ENCODE assay signal across 9 cellular contexts in the genomic region with DNA sequence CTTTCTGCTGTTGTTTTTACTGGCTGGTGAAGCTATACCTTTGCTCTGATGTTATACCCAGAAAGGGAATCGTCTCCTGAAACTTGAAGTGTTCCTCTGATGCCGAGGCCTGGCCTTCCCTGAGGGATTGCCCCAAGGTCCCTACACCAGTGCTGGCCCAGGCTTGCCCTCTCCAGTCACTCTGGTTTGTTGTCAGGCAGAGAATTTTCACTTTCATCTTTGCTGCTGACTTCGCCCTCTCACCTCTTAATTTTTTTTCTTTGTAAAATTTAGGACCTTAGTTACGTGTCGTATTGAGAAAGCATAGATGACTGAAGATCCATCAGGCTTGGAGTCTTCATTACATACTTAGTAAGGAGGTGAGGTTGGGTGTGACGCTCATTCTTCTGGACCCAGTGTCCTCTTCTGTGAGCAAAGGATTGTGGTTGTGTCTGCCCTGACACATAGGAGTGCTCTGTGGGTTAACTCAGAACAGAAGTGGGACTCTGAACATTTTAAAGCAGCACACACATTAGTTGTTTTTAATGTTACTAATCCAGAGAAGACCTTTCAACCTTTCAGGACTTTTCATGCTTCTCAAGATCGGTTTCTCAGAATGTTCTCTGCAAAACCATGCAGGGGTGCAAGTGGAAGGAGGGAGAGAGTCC. TPM values are rescaled to one million over a fixed set of nuclear protein-coding genes. Genes with fewer than 3 reads are reported as not detected.
DNase-seq lines count a peak whose midpoint lies in the region; ATAC-seq lines count a peak whose summit lies in the region.
"Had no signal": no experiment of that assay in that cellular context is flagged by ENCODE, and none has a peak within 500 bp of the region (broad histone marks: within the 10 kb centered on the region; RNA-seq: fewer than 3 reads in every experiment).

No MANE protein-coding gene starts in this region.

- POLR2A ChIA-PET in activated naive CD8-positive, alpha-beta T cell treated with anti-CD3 and anti-CD28 coated beads, Interleukin-2, amount 10 ng/mL, durations not matched to agents 7 days and 5 days (lab: Charles Lee): no interaction called here

- H3K9me3 Mint-ChIP-seq in activated naive CD8-positive, alpha-beta T cell treated with anti-CD3 and anti-CD28 coated beads, Interleukin-2, amount 10 ng/mL, durations not matched to agents 7 days and 5 days: no peaks in the 10 kb centered on the region
- H3K9me3 Mint-ChIP-seq in activated naive CD8-positive, alpha-beta T cell treated with anti-CD3 and anti-CD28 coated beads for 36 hours: no peaks in the 10 kb centered on the region
- H3K9me3 Mint-ChIP-seq in T-helper 2 cell treated with Interferon-gamma antibody and Interleukin-4, amounts not matched to agents 5 μg/mL and 100 μg/mL, for 36 hours: no peaks in the 10 kb centered on the region
- H3K9me3 Mint-ChIP-seq in stimulated activated naive CD8-positive, alpha-beta T cell treated with anti-CD3 and anti-CD28 coated beads, Interleukin-15, Interleukin-2, amounts not matched to agents 100 ng/mL and 50 ng/mL, for 24 hours: no peaks in the 10 kb centered on the region

- H3K36me3 Mint-ChIP-seq in activated naive CD8-positive, alpha-beta T cell treated with anti-CD3 and anti-CD28 coated beads, Interleukin-2, amount 10 ng/mL, durations not matched to agents 7 days and 5 days: peaks cover 2% of the 10 kb centered on the region
- no peaks in the 10 kb centered on the region for H3K36me3 Mint-ChIP-seq in activated naive CD8-positive, alpha-beta T cell treated with anti-CD3 and anti-CD28 coated beads for 36 hours
- no peaks in the 10 kb centered on the region for H3K36me3 Mint-ChIP-seq in T-helper 2 cell treated with Interferon-gamma antibody and Interleukin-4, amounts not matched to agents 5 μg/mL and 100 μg/mL, for 36 hours (ENCODE audit: low read depth)
- no peaks in the 10 kb centered on the region for H3K36me3 Mint-ChIP-seq in stimulated activated naive CD8-positive, alpha-beta T cell treated with anti-CD3 and anti-CD28 coated beads, Interleukin-15, Interleukin-2, amounts not matched to agents 100 ng/mL and 50 ng/mL, for 24 hours (ENCODE audit: low read depth)

- H3K27me3 Mint-ChIP-seq in activated naive CD8-positive, alpha-beta T cell treated with anti-CD3 and anti-CD28 coated beads, Interleukin-2, amount 10 ng/mL, durations not matched to agents 7 days and 5 days: no peaks in the 10 kb centered on the region
- H3K27me3 Mint-ChIP-seq in activated naive CD8-positive, alpha-beta T cell treated with anti-CD3 and anti-CD28 coated beads for 36 hours: no peaks in the 10 kb centered on the region
- no peaks in the 10 kb centered on the region for H3K27me3 Mint-ChIP-seq in T-helper 2 cell treated with Interferon-gamma antibody and Interleukin-4, amounts not matched to agents 5 μg/mL and 100 μg/mL, for 36 hours (ENCODE audit: low read depth)
- no peaks in the 10 kb centered on the region for H3K27me3 Mint-ChIP-seq in stimulated activated naive CD8-positive, alpha-beta T cell treated with anti-CD3 and anti-CD28 coated beads, Interleukin-15, Interleukin-2, amounts not matched to agents 100 ng/mL and 50 ng/mL, for 24 hours

- peaks cover 19% of the 10 kb centered on the region for H3K4me1 Mint-ChIP-seq in activated naive CD8-positive, alpha-beta T cell treated with anti-CD3 and anti-CD28 coated beads, Interleukin-2, amount 10 ng/mL, durations not matched to agents 7 days and 5 days
- peaks cover 29% of the 10 kb centered on the region for H3K4me1 Mint-ChIP-seq in activated naive CD8-positive, alpha-beta T cell treated with anti-CD3 and anti-CD28 coated beads for 36 hours
- H3K4me1 Mint-ChIP-seq in T-helper 2 cell treated with Interferon-gamma antibody and Interleukin-4, amounts not matched to agents 5 μg/mL and 100 μg/mL, for 36 hours (ENCODE audit: low read depth): peaks cover 37% of the 10 kb centered on the region
- peaks cover 33% of the 10 kb centered on the region for H3K4me1 Mint-ChIP-seq in stimulated activated naive CD8-positive, alpha-beta T cell treated with anti-CD3 and anti-CD28 coated beads, Interleukin-15, Interleukin-2, amounts not matched to agents 100 ng/mL and 50 ng/mL, for 24 hours (ENCODE audit: low read depth)

- H3K4me3 Mint-ChIP-seq in activated naive CD8-positive, alpha-beta T cell treated with anti-CD3 and anti-CD28 coated beads, Interleukin-2, amount 10 ng/mL, durations not matched to agents 7 days and 5 days: no peak overlapping the region
- H3K4me3 Mint-ChIP-seq in activated naive CD8-positive, alpha-beta T cell treated with anti-CD3 and anti-CD28 coated beads for 36 hours: no peak overlapping the region
- peak overlapping the region; percentile 60 for H3K4me3 Mint-ChIP-seq in T-helper 2 cell treated with Interferon-gamma antibody and Interleukin-4, amounts not matched to agents 5 μg/mL and 100 μg/mL, for 36 hours
- H3K4me3 Mint-ChIP-seq in stimulated activated naive CD8-positive, alpha-beta T cell treated with anti-CD3 and anti-CD28 coated beads, Interleukin-15, Interleukin-2, amounts not matched to agents 100 ng/mL and 50 ng/mL, for 24 hours: peak overlapping the region; percentile 21

- no peak for DNase-seq in activated naive CD8-positive, alpha-beta T cell treated with anti-CD3 and anti-CD28 coated beads, Interleukin-2, amount 10 ng/mL, durations not matched to agents 7 days and 5 days
- DNase-seq in activated naive CD8-positive, alpha-beta T cell treated with anti-CD3 and anti-CD28 coated beads for 36 hours: no peak
- DNase-seq in T-helper 2 cell treated with Interferon-gamma antibody and Interleukin-4, amounts not matched to agents 5 μg/mL and 100 μg/mL, for 36 hours (ENCODE audit: low spot score): peak; percentile 47
- DNase-seq in ecto neural progenitor cell (ENCODE audit: low spot score) (no peak), NCI-H2107 treated with DMSO at 0.1 percent for 48 hours (lab: John Stamatoyannopoulos, UW; ENCODE audit: unreplicated experiment) (no peak), NCI-H128 (lab: John Stamatoyannopoulos, UW; ENCODE audit: unreplicated experiment) (no peak)
- DNase-seq: colonic mucosa had no signal

- H3K27ac Mint-ChIP-seq in activated naive CD8-positive, alpha-beta T cell treated with anti-CD3 and anti-CD28 coated beads, Interleukin-2, amount 10 ng/mL, durations not matched to agents 7 days and 5 days: peak overlapping the region; percentile 59
- H3K27ac Mint-ChIP-seq in activated naive CD8-positive, alpha-beta T cell treated with anti-CD3 and anti-CD28 coated beads for 36 hours: no peak overlapping the region
- H3K27ac Mint-ChIP-seq in T-helper 2 cell treated with Interferon-gamma antibody and Interleukin-4, amounts not matched to agents 5 μg/mL and 100 μg/mL, for 36 hours: peak overlapping the region; percentile 75
- peak overlapping the region; percentile 36 for H3K27ac Mint-ChIP-seq in stimulated activated naive CD8-positive, alpha-beta T cell treated with anti-CD3 and anti-CD28 coated beads, Interleukin-15, Interleukin-2, amounts not matched to agents 100 ng/mL and 50 ng/mL, for 24 hours

- no peak for ATAC-seq in activated naive CD8-positive, alpha-beta T cell treated with anti-CD3 and anti-CD28 coated beads, Interleukin-2, amount 10 ng/mL, durations not matched to agents 7 days and 5 days (ENCODE audit: low read depth)
- peak; percentile 66 for ATAC-seq in HG02642 (IDR thresholded peaks at IDR 0.05; ENCODE audit: poor library complexity, unreplicated experiment)

RNA-seq across cellular contexts. Expression of gene TULP4, which starts 45.4 kb away (rescaled TPM):
- 10 to 100 TPM; 48.7 to 58.1 TPM for total RNA-seq in activated naive CD8-positive, alpha-beta T cell treated with anti-CD3 and anti-CD28 coated beads, Interleukin-2, amount 10 ng/mL, durations not matched to agents 7 days and 5 days
- 10 to 100 TPM; 17.0 TPM for total RNA-seq in activated naive CD8-positive, alpha-beta T cell treated with anti-CD3 and anti-CD28 coated beads for 36 hours

Comparison
In these comparisons a context has a peak if more than half of its experiments do, and no peak if none do; other contexts are left out.
1. H3K4me3 Mint-ChIP-seq: peak in T-helper 2 cell treated with Interferon-gamma antibody and Interleukin-4, amounts not matched to agents 5 μg/mL and 100 μg/mL, for 36 hours (single experiment) and stimulated activated naive CD8-positive, alpha-beta T cell treated with anti-CD3 and anti-CD28 coated beads, Interleukin-15, Interleukin-2, amounts not matched to agents 100 ng/mL and 50 ng/mL, for 24 hours (single experiment); none in activated naive CD8-positive, alpha-beta T cell treated with anti-CD3 and anti-CD28 coated beads, Interleukin-2, amount 10 ng/mL, durations not matched to agents 7 days and 5 days (single experiment) and activated naive CD8-positive, alpha-beta T cell treated with anti-CD3 and anti-CD28 coated beads for 36 hours (single experiment).